1 cellular context compared by ENCODE assay signal in genomic region chr16:74695450-74696422, GRCh38.
A peak's percentile ranks its signal among the peaks of the same experiment; 100 is the strongest.
TF ChIP-seq lines count a peak whose summit lies in the region.

No MANE protein-coding gene starts in this region.

TF ChIP-seq in HepG2, 621 proteins besides CTCF, POLR2A, EP300 and RAD21 (continued from another document and continues in another):
- TF ChIP-seq ZUFSP (CRISPR knock-in tag; IDR thresholded peaks at IDR 0.05; ENCODE audit: borderline replicate concordance): no peak
- TF ChIP-seq SALL2 (CRISPR knock-in tag; IDR thresholded peaks at IDR 0.05): no peak
- TF ChIP-seq ZNF770 (CRISPR knock-in tag; IDR thresholded peaks at IDR 0.05): no peak
- no peak for TF ChIP-seq ZNF576 (CRISPR knock-in tag; IDR thresholded peaks at IDR 0.05)
- TF ChIP-seq FOXO1 (CRISPR knock-in tag; IDR thresholded peaks at IDR 0.05): no peak
- no peak for TF ChIP-seq SMARCE1 (IDR thresholded peaks at IDR 0.05; ENCODE audit: borderline replicate concordance)
- peak; percentile 84 for TF ChIP-seq NR2C2 (CRISPR knock-in tag; IDR thresholded peaks at IDR 0.05; ENCODE audit: borderline replicate concordance)
- no peak for TF ChIP-seq ZNF234 (CRISPR knock-in tag; conservative IDR thresholded peaks at IDR 0.05)
- TF ChIP-seq SMC3 (IDR thresholded peaks at IDR 0.05; ENCODE audit: low read length): no peak
- no peak for TF ChIP-seq MEIS2 (CRISPR knock-in tag; IDR thresholded peaks at IDR 0.05)
- no peak for TF ChIP-seq ZNF75D (CRISPR knock-in tag; IDR thresholded peaks at IDR 0.05; ENCODE audit: borderline replicate concordance)
- TF ChIP-seq IKZF4 (CRISPR knock-in tag; IDR thresholded peaks at IDR 0.05; ENCODE audit: borderline replicate concordance, low read depth, not compliant biosample characterization): peak; percentile 68
- peak; percentile 73; the same call in 1 of the 2 replicates for TF ChIP-seq GABPB1 (CRISPR knock-in tag; IDR thresholded peaks at IDR 0.05)
- peak; percentile 74 for TF ChIP-seq GMEB1 (CRISPR knock-in tag; IDR thresholded peaks at IDR 0.05; ENCODE audit: borderline replicate concordance)
- TF ChIP-seq ZNF274 (CRISPR knock-in tag; IDR thresholded peaks at IDR 0.05): peak; percentile 57; the same call in 1 of the 2 replicates
- peak; percentile 90 for TF ChIP-seq POLR2G (IDR thresholded peaks at IDR 0.05; ENCODE audit: low read depth, low read length)
- TF ChIP-seq ZBTB40 (IDR thresholded peaks at IDR 0.05): no peak
- TF ChIP-seq ZBTB40 (CRISPR knock-in tag; IDR thresholded peaks at IDR 0.05): no peak; the same call in 1 of the 2 replicates
- TF ChIP-seq ZNF326 (CRISPR knock-in tag; IDR thresholded peaks at IDR 0.05; ENCODE audit: borderline replicate concordance): no peak
- TF ChIP-seq KAT8 (CRISPR knock-in tag; IDR thresholded peaks at IDR 0.05): peak; percentile 85
- TF ChIP-seq ZNF367 (CRISPR knock-in tag; IDR thresholded peaks at IDR 0.05; ENCODE audit: borderline replicate concordance): no peak
- TF ChIP-seq ZNF761 (CRISPR knock-in tag; conservative IDR thresholded peaks at IDR 0.05): no peak
- peak; percentile 82; the same call in 1 of the 2 replicates for TF ChIP-seq ZNF44 (CRISPR knock-in tag; IDR thresholded peaks at IDR 0.05)
- no peak for TF ChIP-seq ZFP36 (IDR thresholded peaks at IDR 0.05; ENCODE audit: borderline replicate concordance, low read depth, low read length, partially characterized antibody)
- TF ChIP-seq MIXL1 (CRISPR knock-in tag; IDR thresholded peaks at IDR 0.05): peak; percentile 91
- no peak for TF ChIP-seq ZNF781 (CRISPR knock-in tag; IDR thresholded peaks at IDR 0.05; ENCODE audit: borderline replicate concordance, not compliant biosample characterization)
- TF ChIP-seq STAG1 (CRISPR knock-in tag; IDR thresholded peaks at IDR 0.05): no peak
- no peak for TF ChIP-seq ZFP36L2 (CRISPR knock-in tag; IDR thresholded peaks at IDR 0.05)
- TF ChIP-seq CEBPZ (IDR thresholded peaks at IDR 0.05; ENCODE audit: low read length): no peak
- TF ChIP-seq SNAPC2 (CRISPR knock-in tag; IDR thresholded peaks at IDR 0.05): 0 out of 2 replicates have a peak, but pooled peaks have one; percentile 41
- TF ChIP-seq MXD1 (CRISPR knock-in tag; IDR thresholded peaks at IDR 0.05): no peak
- no peak for TF ChIP-seq ZNF569 (CRISPR knock-in tag; IDR thresholded peaks at IDR 0.05; ENCODE audit: borderline replicate concordance)
- TF ChIP-seq GPN1 (CRISPR knock-in tag; IDR thresholded peaks at IDR 0.05; ENCODE audit: borderline replicate concordance): no peak
- no peak for TF ChIP-seq GMEB2 (CRISPR knock-in tag; IDR thresholded peaks at IDR 0.05; ENCODE audit: low read depth)
- no peak for TF ChIP-seq ATF3 (CRISPR knock-in tag; IDR thresholded peaks at IDR 0.05)
- TF ChIP-seq ZFYVE20 (CRISPR knock-in tag; IDR thresholded peaks at IDR 0.05; ENCODE audit: borderline replicate concordance, low read depth): no peak
- TF ChIP-seq YEATS2 (CRISPR knock-in tag; IDR thresholded peaks at IDR 0.05; ENCODE audit: borderline replicate concordance): peak; percentile 87; the same call in 1 of the 2 replicates
- no peak for TF ChIP-seq PAX8 (CRISPR knock-in tag; IDR thresholded peaks at IDR 0.05; ENCODE audit: borderline replicate concordance)
- no peak for TF ChIP-seq STAT5B (CRISPR knock-in tag; IDR thresholded peaks at IDR 0.05)
